Comparison of ENCODE assay signal across 24 cellular contexts in genomic region chr9:72013188-72013877, GRCh38. TPM values are rescaled to one million over a fixed set of nuclear protein-coding genes. Genes with fewer than 3 reads are reported as not detected.
A peak's percentile ranks its signal among the peaks of the same experiment; 100 is the strongest.
DNase-seq lines count a peak whose midpoint lies in the region; ATAC-seq and TF ChIP-seq lines count a peak whose summit lies in the region.
"Had no signal": no experiment of that assay in that cellular context is flagged by ENCODE, and none has a peak within 500 bp of the region (broad histone marks: within the 10 kb centered on the region; RNA-seq: fewer than 3 reads in every experiment).

No MANE protein-coding gene starts in this region.

- H3K18ac ChIP-seq in H9 (ENCODE audit: insufficient read length, low read depth, low read length), result no peak overlapping the region

- WGBS in H9 (ENCODE audit: extremely low coverage, insufficient read length, low lambda C conversion rate), result no CpG with 5 or more reads among the region's 1 CpG
- WGBS in endodermal cell (ENCODE audit: insufficient coverage in 1 of 2, insufficient read length in 1 of 2), 2 experiments, result 58% methylated on average over 1 of the region's 1 CpG; no CpG with 5 or more reads in 1 of the 2 experiments

- H3K23me2 ChIP-seq in H9 (ENCODE audit: insufficient read length, low read depth, low read length, poor library complexity, severe bottlenecking), result no peaks in the 10 kb centered on the region

- H4K8ac ChIP-seq in H9 (replicated peaks; ENCODE audit: insufficient read length, low read depth, low read length), result no peak overlapping the region

- in situ Hi-C loops in SK-MEL-5 (cut with HindIII; ENCODE audit: low pct_unique_long_range_greater_than_20kb, low sequenced_read_pairs), result no loop called here

- no peak overlapping the region for H3T11ph ChIP-seq in H9 (ENCODE audit: low read length)

- H3K9me3 Mint-ChIP-seq in CD4-positive, CD25-positive, alpha-beta regulatory T cell, result no peaks in the 10 kb centered on the region
- H3K9me3 Mint-ChIP-seq in H9 (no peaks in the 10 kb centered on the region), endodermal cell (no peaks in the 10 kb centered on the region)
- H3K9me3 Mint-ChIP-seq: activated T-helper 1 cell treated with anti-CD3 and anti-CD28 coated beads, Interleukin-12 subunit alpha, Interleukin-12 subunit beta, Interleukin-2, Interleukin-4 antibody, amounts not matched to agents 30 ng/mL and 10 ng/mL and 1 ng/mL, durations not matched to agents 14 hours and 24 hours and 36 hours had no signal

- H3K4me3 Mint-ChIP-seq in CD4-positive, CD25-positive, alpha-beta regulatory T cell, result peak overlapping the region in 1 of 4 donors; percentile 35
- H3K4me3 Mint-ChIP-seq in H9 (no peak overlapping the region), endodermal cell (no peak overlapping the region)
- H3K4me3 Mint-ChIP-seq: activated T-helper 1 cell treated with anti-CD3 and anti-CD28 coated beads, Interleukin-12 subunit alpha, Interleukin-12 subunit beta, Interleukin-2, Interleukin-4 antibody, amounts not matched to agents 30 ng/mL and 10 ng/mL and 1 ng/mL, durations not matched to agents 14 hours and 24 hours and 36 hours had no signal

- H3K27me3 ChIP-seq in CD4-positive, CD25-positive, alpha-beta regulatory T cell (ENCODE audit: control insufficient read depth, insufficient read depth, low read length), result peaks cover 2% of the 10 kb centered on the region
- H3K27me3 ChIP-seq in H9 (ENCODE audit: insufficient read depth, low read length), result no peaks in the 10 kb centered on the region
- no peaks in the 10 kb centered on the region for H3K27me3 ChIP-seq in left lung
- no peaks in the 10 kb centered on the region for H3K27me3 ChIP-seq in endodermal cell (ENCODE audit: control insufficient read depth, insufficient read depth, low read length, poor library complexity, severe bottlenecking)
- H3K27me3 ChIP-seq: suprapubic skin had no signal

- H4K5ac ChIP-seq in H9 (ENCODE audit: insufficient read length, low read depth, low read length), result no peak overlapping the region

- H3K9ac ChIP-seq in H9 (ENCODE audit: extremely low read depth, insufficient read length, low read length) (no peak overlapping the region), endodermal cell (ENCODE audit: extremely low read depth, low read length, poor library complexity, severe bottlenecking) (no peak overlapping the region)
- H3K9ac ChIP-seq: parathyroid adenoma had no signal

- H3K14ac ChIP-seq in H9 (ENCODE audit: insufficient read depth, low read length), result no peak overlapping the region

- H3K36me3 ChIP-seq in CD4-positive, CD25-positive, alpha-beta regulatory T cell (ENCODE audit: control insufficient read depth, insufficient read depth, low read length), result no peaks in the 10 kb centered on the region
- H3K36me3 ChIP-seq in left lung (no peaks in the 10 kb centered on the region), endodermal cell (ENCODE audit: control insufficient read depth, insufficient read depth, low read length) (no peaks in the 10 kb centered on the region)
- H3K36me3 ChIP-seq: lower lobe of right lung, suprapubic skin had no signal

- no peaks in the 10 kb centered on the region for H3K79me1 ChIP-seq in H9 (ENCODE audit: insufficient read depth, low read depth, low read length, poor library complexity, severe bottlenecking)

- H3K23ac ChIP-seq in H9 (ENCODE audit: insufficient read length, low read depth, low read length), result no peak overlapping the region

- no peaks in the 10 kb centered on the region for H3K9me3 ChIP-seq in CD4-positive, CD25-positive, alpha-beta regulatory T cell (ENCODE audit: control insufficient read depth in 2 of 2, low read length in 2 of 2)
- no peaks in the 10 kb centered on the region for H3K9me3 ChIP-seq in H9 (ENCODE audit: control insufficient read depth, low read depth, low read length)
- no peaks in the 10 kb centered on the region for H3K9me3 ChIP-seq in left lung
- no peaks in the 10 kb centered on the region for H3K9me3 ChIP-seq in endodermal cell (ENCODE audit: control insufficient read depth, low read length)
- H3K9me3 ChIP-seq: Caco-2, lower lobe of right lung, suprapubic skin had no signal

- no peaks in the 10 kb centered on the region for H3K4me1 ChIP-seq in CD4-positive, CD25-positive, alpha-beta regulatory T cell (ENCODE audit: control insufficient read depth, insufficient read depth, low read length, poor library complexity, severe bottlenecking)
- H3K4me1 ChIP-seq in H9 (ENCODE audit: insufficient read depth, low read length) (no peaks in the 10 kb centered on the region), left lung (no peaks in the 10 kb centered on the region), endodermal cell (ENCODE audit: control insufficient read depth, insufficient read depth, low read length) (no peaks in the 10 kb centered on the region)
- H3K4me1 ChIP-seq: Caco-2, lower lobe of right lung, parathyroid adenoma, suprapubic skin had no signal

- H3K4me1 Mint-ChIP-seq in CD4-positive, CD25-positive, alpha-beta regulatory T cell, result peaks cover 0 to 11% (median 2%) of the 10 kb centered on the region in 4 donors
- peaks cover 2 to 6% of the 10 kb centered on the region in 2 experiments; a peak in 2 of 4 replicates for H3K4me1 Mint-ChIP-seq in H9
- H3K4me1 Mint-ChIP-seq in endodermal cell, result peaks cover 3% of the 10 kb centered on the region

- no peak overlapping the region for H3K4me3 ChIP-seq in CD4-positive, CD25-positive, alpha-beta regulatory T cell (ENCODE audit: low read depth, low read length)
- H3K4me3 ChIP-seq in left lung (no peak overlapping the region), foreskin fibroblast (ENCODE audit: low read depth in 1 of 2, low read length in 2 of 2) (no peak overlapping the region), endodermal cell (ENCODE audit: low read length) (no peak overlapping the region)
- H3K4me3 ChIP-seq: lower lobe of right lung, suprapubic skin had no signal

- H2BK15ac ChIP-seq in H9 (ENCODE audit: low read depth, low read length), result no peak overlapping the region

- H3K27ac Mint-ChIP-seq in CD4-positive, CD25-positive, alpha-beta regulatory T cell, result peak overlapping the region in 2 of 3 donors; percentile 33 to 40
- peak overlapping the region in 2 of 3 experiments; percentile 6 to 35; a peak in 2 of 7 replicates for H3K27ac Mint-ChIP-seq in H9
- no peak overlapping the region for H3K27ac Mint-ChIP-seq in endodermal cell
- H3K27ac Mint-ChIP-seq: activated T-helper 1 cell treated with anti-CD3 and anti-CD28 coated beads, Interleukin-12 subunit alpha, Interleukin-12 subunit beta, Interleukin-2, Interleukin-4 antibody, amounts not matched to agents 30 ng/mL and 10 ng/mL and 1 ng/mL, durations not matched to agents 14 hours and 24 hours and 36 hours had no signal

- H3K56ac ChIP-seq in H9 (ENCODE audit: insufficient read length, low read depth, low read length), result no peak overlapping the region

- no peak overlapping the region for H3K4ac ChIP-seq in H9 (ENCODE audit: low read depth, low read length)

- H3K79me2 ChIP-seq in H9 (ENCODE audit: insufficient read depth, low read length), result no peaks in the 10 kb centered on the region
- H3K79me2 ChIP-seq: parathyroid adenoma had no signal

- DNase-seq in CD4-positive, CD25-positive, alpha-beta regulatory T cell, result peak in 1 of 3 donors; percentile 24
- DNase-seq in H9 (no peak), SK-MEL-5 (ENCODE audit: low read depth, low spot score) (peak; percentile 31), left lung (no peak), activated gamma-delta T cell (lab: John Stamatoyannopoulos, UW) (no peak), foreskin fibroblast (no peak), endodermal cell (no peak), middle frontal gyrus (ENCODE audit: extremely low spot score, low spot score) (no peak)
- DNase-seq: activated CD4-positive, CD25-positive, alpha-beta regulatory T cell; caudate nucleus; lower lobe of right lung; NCI-H1092; NCI-H2081; Right ventricle myocardium superior; stimulated activated CD4-positive, alpha-beta T cell treated with anti-CD3 and anti-CD28 coated beads, Interleukin-2, amount 100 ng/mL, for 48 hours had no signal

- H4K91ac ChIP-seq in H9 (ENCODE audit: insufficient read length, low read depth, low read length), result no peak overlapping the region

- ATAC-seq in CD4-positive, CD25-positive, alpha-beta regulatory T cell (ENCODE audit: low read depth in 2 of 2), result no peak
- ATAC-seq in left lung, result peak; percentile 27
- ATAC-seq: esophagus mucosa had no signal

- no peaks in the 10 kb centered on the region for H3K36me3 Mint-ChIP-seq in CD4-positive, CD25-positive, alpha-beta regulatory T cell
- H3K36me3 Mint-ChIP-seq in H9 (ENCODE audit: insufficient read depth in 1 of 3, low read depth in 3 of 3), result no peaks in the 10 kb centered on the region; a peak in 1 of 7 replicates
- H3K36me3 Mint-ChIP-seq in endodermal cell (ENCODE audit: low read depth), result no peaks in the 10 kb centered on the region

- no peak overlapping the region for H3K4me2 ChIP-seq in H9 (ENCODE audit: insufficient read depth, insufficient read length, low read length)

- no peak overlapping the region for H2AK5ac ChIP-seq in H9 (ENCODE audit: insufficient read length, low read length)

- H4K20me1 ChIP-seq in H9 (ENCODE audit: control insufficient read depth, insufficient read depth, insufficient read length), result no peaks in the 10 kb centered on the region

- no peak overlapping the region for H2AFZ ChIP-seq in H9 (ENCODE audit: low read length)
- H2AFZ ChIP-seq: parathyroid adenoma had no signal

- H3K27ac ChIP-seq in CD4-positive, CD25-positive, alpha-beta regulatory T cell (ENCODE audit: insufficient read depth, low read length, poor library complexity, severe bottlenecking), result no peak overlapping the region
- H3K27ac ChIP-seq in H9 (ENCODE audit: insufficient read length, low read depth, low read length) (no peak overlapping the region), left lung (no peak overlapping the region), endodermal cell (ENCODE audit: low read depth, low read length) (no peak overlapping the region)
- H3K27ac ChIP-seq: lower lobe of right lung, parathyroid adenoma, suprapubic skin had no signal

- H2BK20ac ChIP-seq in H9 (ENCODE audit: low read depth, low read length, poor library complexity, severe bottlenecking), result no peak overlapping the region

- no peak overlapping the region for H2BK5ac ChIP-seq in H9 (ENCODE audit: insufficient read length, low read length)

- peaks cover 13% of the 10 kb centered on the region for H3K27me3 Mint-ChIP-seq in CD4-positive, CD25-positive, alpha-beta regulatory T cell
- H3K27me3 Mint-ChIP-seq in H9 (ENCODE audit: low read depth) (no peaks in the 10 kb centered on the region), endodermal cell (ENCODE audit: insufficient read depth) (no peaks in the 10 kb centered on the region)

- no peak overlapping the region for H2BK12ac ChIP-seq in H9 (ENCODE audit: insufficient read length, low read depth, low read length)

- no peak overlapping the region for H2BK120ac ChIP-seq in H9 (ENCODE audit: low read depth, low read length, poor library complexity, severe bottlenecking)

- intact Hi-C loops in left lung (cut with DNase I), result no loop called here

- TF ChIP-seq CTCF in H9 (conservative IDR thresholded peaks at IDR 0.05) (no peak), left lung (IDR thresholded peaks at IDR 0.05) (no peak), foreskin fibroblast (IDR thresholded peaks at IDR 0.05; ENCODE audit: low read depth, low read length) (no peak), endodermal cell (conservative IDR thresholded peaks at IDR 0.05) (no peak)

RNA-seq across cellular contexts. Expression of gene C9orf57, which starts 47.1 kb away (rescaled TPM):
- total RNA-seq in CD4-positive, CD25-positive, alpha-beta regulatory T cell, result not detected
- polyA plus RNA-seq in CD4-positive, CD25-positive, alpha-beta regulatory T cell, result not detected
- total RNA-seq in H9 (2021) (not detected in 2 replicates), left lung (not detected), endodermal cell (not detected)
- not detected in 2 replicates for total RNA-seq in SK-MEL-5 (2014; rRNA removed; shearing (Covaris generic))
- not detected in 2 replicates for polyA plus RNA-seq in SK-MEL-5 (2015; cell fraction: cytosol; rRNA removed)
- not detected in 2 replicates for polyA plus RNA-seq in SK-MEL-5 (2015; cell fraction: nucleus; rRNA removed)
- not detected for polyA plus RNA-seq in endodermal cell (2013, experiment 1 of 2)
- not detected for polyA plus RNA-seq in endodermal cell (2013, experiment 2 of 2)
- total RNA-seq: activated CD8-positive, alpha-beta memory T cell treated with anti-CD3 and anti-CD28 coated beads for 36 hours; activated T-helper 1 cell treated with anti-CD3 and anti-CD28 coated beads, Interleukin-12 subunit alpha, Interleukin-12 subunit beta, Interleukin-2, Interleukin-4 antibody, amounts not matched to agents 30 ng/mL and 10 ng/mL and 1 ng/mL, durations not matched to agents 14 hours and 24 hours and 36 hours; Caco-2; esophagus mucosa; G401; lower lobe of right lung; NCI-H460; Right ventricle myocardium superior; suprapubic skin; T-helper 1 cell treated with Interleukin-12 subunit alpha and Interleukin-12 subunit beta and Interleukin-4 antibody, amounts not matched to agents 30 ng/mL and 1 ng/mL, for 36 hours had no signal
